ENCODE assay signal across 1 cellular context in the genomic region with DNA sequence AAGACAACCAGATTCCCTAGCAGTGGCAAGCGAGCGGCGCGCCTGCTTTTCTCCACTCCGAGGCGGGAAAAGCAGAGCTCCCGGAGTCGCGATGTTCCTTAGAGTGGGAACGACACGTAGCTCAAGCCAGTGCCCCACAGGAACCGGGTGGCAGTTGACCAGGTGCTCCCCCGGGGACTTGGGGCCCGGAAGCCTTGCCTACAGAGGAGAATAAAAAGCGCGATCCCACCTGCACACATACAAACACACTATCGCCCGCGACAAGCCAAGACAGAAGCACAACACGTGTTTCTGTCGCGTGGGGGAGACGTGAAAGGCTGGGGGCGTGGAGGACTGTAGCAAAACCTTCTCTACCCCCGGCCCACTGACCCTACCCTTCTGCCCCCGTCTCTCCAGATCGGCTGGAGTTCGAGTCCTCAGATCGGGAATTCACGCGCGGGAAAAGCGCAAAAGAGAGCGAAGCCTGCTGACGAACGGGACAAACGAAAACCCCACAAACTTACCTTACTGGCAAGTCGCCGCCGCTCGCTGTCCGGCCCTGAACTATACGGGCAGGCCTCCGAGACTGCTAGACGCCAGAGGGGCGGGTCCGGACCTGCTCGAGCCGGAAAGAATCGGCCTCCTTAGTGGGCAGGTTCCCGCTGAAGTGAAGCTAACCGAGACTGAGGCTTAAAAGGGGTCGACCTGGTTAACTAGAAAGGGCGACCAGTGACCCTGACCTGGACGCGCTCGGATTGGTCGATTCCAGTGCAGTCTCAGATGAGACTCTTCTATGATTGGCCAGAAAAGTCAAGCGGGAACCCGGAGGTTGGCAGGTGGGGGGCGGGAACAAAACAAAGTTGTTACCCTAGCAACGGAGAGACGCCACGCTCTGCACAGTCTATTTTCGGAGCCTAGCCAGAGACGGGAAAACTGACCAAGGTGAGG.
TF ChIP-seq lines count a peak whose summit lies in the region.

TSS of gene DNAAF6 (plus strand) at position 842 of the 927 bp plus-strand sequence. CDS start 6,265 bp downstream, outside the sequence.
A gene with protein sequence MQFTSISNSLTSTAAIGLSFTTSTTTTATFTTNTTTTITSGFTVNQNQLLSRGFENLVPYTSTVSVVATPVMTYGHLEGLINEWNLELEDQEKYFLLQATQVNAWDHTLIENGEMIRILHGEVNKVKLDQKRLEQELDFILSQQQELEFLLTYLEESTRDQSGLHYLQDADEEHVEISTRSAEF (minus strand): TSS at position 664 of the 927 bp plus-strand sequence. CDS start 31,287 bp downstream, outside the sequence.

TF ChIP-seq in K562, 482 proteins besides CTCF, POLR2A, EP300 and RAD21 (continued from another document and continues in another):
- TF ChIP-seq ATF6 (CRISPR knock-in tag; IDR thresholded peaks at IDR 0.05) (no peak), ZNF24 (IDR thresholded peaks at IDR 0.05) (no peak), PHF8 (IDR thresholded peaks at IDR 0.05; ENCODE audit: borderline replicate concordance, low read length) (peak; percentile 53; the same call in 1 of the 2 replicates), HMGXB4 (CRISPR knock-in tag; IDR thresholded peaks at IDR 0.05) (no peak), SAFB (IDR thresholded peaks at IDR 0.05; ENCODE audit: borderline replicate concordance, low read depth, low read length) (0 out of 2 replicates have a peak, but pooled peaks have one; percentile 58), ZNF197 (CRISPR knock-in tag; IDR thresholded peaks at IDR 0.05; ENCODE audit: low read depth) (no peak), SAP30 (IDR thresholded peaks at IDR 0.05; ENCODE audit: borderline replicate concordance, insufficient read depth, low read depth, low read length, poor library complexity, severe bottlenecking) (peak; percentile 85), ZFP36 (IDR thresholded peaks at IDR 0.05; ENCODE audit: low read depth, low read length, partially characterized antibody) (peak; percentile 40), NELFE (IDR thresholded peaks at IDR 0.05; ENCODE audit: insufficient read depth, insufficient read length) (no peak), MXD1 (CRISPR knock-in tag; IDR thresholded peaks at IDR 0.05; ENCODE audit: borderline replicate concordance, poor library complexity, severe bottlenecking) (peak; percentile 47), ZNF75A (CRISPR knock-in tag; IDR thresholded peaks at IDR 0.05) (no peak), HMG20A (CRISPR knock-in tag; conservative IDR thresholded peaks at IDR 0.05) (no peak), POLR2H (tag; IDR thresholded peaks at IDR 0.05; ENCODE audit: low read depth) (peak; percentile 67), KLF16 (IDR thresholded peaks at IDR 0.05) (peak; percentile 69), SP2 (IDR thresholded peaks at IDR 0.05; ENCODE audit: extremely low read depth, low read depth, low read length, poor library complexity, severe bottlenecking) (no peak), YY1 (IDR thresholded peaks at IDR 0.05; ENCODE audit: borderline replicate concordance in 1 of 3, control insufficient read depth in 1 of 3, extremely low read depth in 1 of 3, insufficient read depth in 3 of 3, insufficient read length in 1 of 3, insufficient replicate concordance in 2 of 3, low read depth in 1 of 3, low read length in 2 of 3) (no peak), THAP12 (CRISPR knock-in tag; IDR thresholded peaks at IDR 0.05) (no peak), MLX (CRISPR knock-in tag; conservative IDR thresholded peaks at IDR 0.05) (no peak), RB1 (IDR thresholded peaks at IDR 0.05; ENCODE audit: low read depth) (peak; percentile 14; the same call in 1 of the 2 replicates), EP400 (IDR thresholded peaks at IDR 0.05) (peak; percentile 72), ESRRA (IDR thresholded peaks at IDR 0.05; ENCODE audit: borderline replicate concordance, low read depth) (peak; percentile 56; the same call in 1 of the 2 replicates), ATF1 (CRISPR knock-in tag; IDR thresholded peaks at IDR 0.05) (no peak), ATF1 (tag; IDR thresholded peaks at IDR 0.05) (peak; percentile 61), ZNF277 (CRISPR knock-in tag; IDR thresholded peaks at IDR 0.05; ENCODE audit: borderline replicate concordance) (no peak), NR2C1 (IDR thresholded peaks at IDR 0.05) (peak; percentile 80), NR2C1 (tag; IDR thresholded peaks at IDR 0.05) (peak; percentile 81)
- TF ChIP-seq, protein P1, sequence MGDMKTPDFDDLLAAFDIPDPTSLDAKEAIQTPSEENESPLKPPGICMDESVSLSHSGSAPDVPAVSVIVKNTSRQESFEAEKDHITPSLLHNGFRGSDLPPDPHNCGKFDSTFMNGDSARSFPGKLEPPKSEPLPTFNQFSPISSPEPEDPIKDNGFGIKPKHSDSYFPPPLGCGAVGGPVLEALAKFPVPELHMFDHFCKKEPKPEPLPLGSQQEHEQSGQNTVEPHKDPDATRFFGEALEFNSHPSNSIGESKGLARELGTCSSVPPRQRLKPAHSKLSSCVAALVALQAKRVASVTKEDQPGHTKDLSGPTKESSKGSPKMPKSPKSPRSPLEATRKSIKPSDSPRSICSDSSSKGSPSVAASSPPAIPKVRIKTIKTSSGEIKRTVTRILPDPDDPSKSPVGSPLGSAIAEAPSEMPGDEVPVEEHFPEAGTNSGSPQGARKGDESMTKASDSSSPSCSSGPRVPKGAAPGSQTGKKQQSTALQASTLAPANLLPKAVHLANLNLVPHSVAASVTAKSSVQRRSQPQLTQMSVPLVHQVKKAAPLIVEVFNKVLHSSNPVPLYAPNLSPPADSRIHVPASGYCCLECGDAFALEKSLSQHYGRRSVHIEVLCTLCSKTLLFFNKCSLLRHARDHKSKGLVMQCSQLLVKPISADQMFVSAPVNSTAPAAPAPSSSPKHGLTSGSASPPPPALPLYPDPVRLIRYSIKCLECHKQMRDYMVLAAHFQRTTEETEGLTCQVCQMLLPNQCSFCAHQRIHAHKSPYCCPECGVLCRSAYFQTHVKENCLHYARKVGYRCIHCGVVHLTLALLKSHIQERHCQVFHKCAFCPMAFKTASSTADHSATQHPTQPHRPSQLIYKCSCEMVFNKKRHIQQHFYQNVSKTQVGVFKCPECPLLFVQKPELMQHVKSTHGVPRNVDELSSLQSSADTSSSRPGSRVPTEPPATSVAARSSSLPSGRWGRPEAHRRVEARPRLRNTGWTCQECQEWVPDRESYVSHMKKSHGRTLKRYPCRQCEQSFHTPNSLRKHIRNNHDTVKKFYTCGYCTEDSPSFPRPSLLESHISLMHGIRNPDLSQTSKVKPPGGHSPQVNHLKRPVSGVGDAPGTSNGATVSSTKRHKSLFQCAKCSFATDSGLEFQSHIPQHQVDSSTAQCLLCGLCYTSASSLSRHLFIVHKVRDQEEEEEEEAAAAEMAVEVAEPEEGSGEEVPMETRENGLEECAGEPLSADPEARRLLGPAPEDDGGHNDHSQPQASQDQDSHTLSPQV (IDR thresholded peaks at IDR 0.05) = peak; percentile 38; the same call in 1 of the 2 replicates
- TF ChIP-seq, protein P2, sequence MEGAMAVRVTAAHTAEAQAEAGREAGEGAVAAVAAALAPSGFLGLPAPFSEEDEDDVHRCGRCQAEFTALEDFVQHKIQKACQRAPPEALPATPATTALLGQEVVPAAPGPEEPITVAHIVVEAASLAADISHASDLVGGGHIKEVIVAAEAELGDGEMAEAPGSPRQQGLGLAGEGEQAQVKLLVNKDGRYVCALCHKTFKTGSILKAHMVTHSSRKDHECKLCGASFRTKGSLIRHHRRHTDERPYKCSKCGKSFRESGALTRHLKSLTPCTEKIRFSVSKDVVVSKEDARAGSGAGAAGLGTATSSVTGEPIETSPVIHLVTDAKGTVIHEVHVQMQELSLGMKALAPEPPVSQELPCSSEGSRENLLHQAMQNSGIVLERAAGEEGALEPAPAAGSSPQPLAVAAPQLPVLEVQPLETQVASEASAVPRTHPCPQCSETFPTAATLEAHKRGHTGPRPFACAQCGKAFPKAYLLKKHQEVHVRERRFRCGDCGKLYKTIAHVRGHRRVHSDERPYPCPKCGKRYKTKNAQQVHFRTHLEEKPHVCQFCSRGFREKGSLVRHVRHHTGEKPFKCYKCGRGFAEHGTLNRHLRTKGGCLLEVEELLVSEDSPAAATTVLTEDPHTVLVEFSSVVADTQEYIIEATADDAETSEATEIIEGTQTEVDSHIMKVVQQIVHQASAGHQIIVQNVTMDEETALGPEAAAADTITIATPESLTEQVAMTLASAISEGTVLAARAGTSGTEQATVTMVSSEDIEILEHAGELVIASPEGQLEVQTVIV (CRISPR knock-in tag; IDR thresholded peaks at IDR 0.05; ENCODE audit: borderline replicate concordance) = no peak
- TF ChIP-seq, protein P3, sequence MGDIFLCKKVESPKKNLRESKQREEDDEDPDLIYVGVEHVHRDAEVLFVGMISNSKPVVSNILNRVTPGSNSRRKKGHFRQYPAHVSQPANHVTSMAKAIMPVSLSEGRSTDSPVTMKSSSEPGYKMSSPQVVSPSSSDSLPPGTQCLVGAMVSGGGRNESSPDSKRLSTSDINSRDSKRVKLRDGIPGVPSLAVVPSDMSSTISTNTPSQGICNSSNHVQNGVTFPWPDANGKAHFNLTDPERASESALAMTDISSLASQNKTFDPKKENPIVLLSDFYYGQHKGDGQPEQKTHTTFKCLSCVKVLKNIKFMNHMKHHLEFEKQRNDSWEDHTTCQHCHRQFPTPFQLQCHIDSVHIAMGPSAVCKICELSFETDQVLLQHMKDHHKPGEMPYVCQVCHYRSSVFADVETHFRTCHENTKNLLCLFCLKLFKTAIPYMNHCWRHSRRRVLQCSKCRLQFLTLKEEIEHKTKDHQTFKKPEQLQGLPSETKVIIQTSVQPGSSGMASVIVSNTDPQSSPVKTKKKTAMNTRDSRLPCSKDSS (IDR thresholded peaks at IDR 0.05; ENCODE audit: low read depth, partially characterized antibody) = no peak
